In the genomic region with DNA sequence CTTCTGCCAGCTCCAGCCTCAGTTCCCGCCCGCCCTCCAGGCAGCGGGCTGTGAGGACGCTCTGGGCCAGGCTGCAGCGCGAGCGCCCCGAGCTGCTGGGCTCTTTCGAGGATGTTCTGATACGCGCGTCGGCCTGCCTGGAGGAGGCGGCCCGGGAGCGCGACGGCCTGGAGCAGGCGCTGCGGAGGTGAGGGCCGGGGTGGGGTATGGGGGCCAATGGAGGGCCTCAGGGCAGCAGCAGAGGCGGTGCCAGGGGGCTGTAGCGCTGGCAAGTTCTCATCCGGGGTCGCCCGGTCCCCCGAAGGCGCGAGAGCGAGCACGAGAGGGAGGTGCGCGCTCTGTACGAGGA, we compare ENCODE assay signal across 9 cellular contexts. TPM values are rescaled to one million over a fixed set of nuclear protein-coding genes. Genes with fewer than 3 reads are reported as not detected.
DNase-seq lines count a peak whose midpoint lies in the region; ATAC-seq and TF ChIP-seq lines count a peak whose summit lies in the region.
"Had no signal": no experiment of that assay in that cellular context is flagged by ENCODE, and none has a peak within 500 bp of the region (broad histone marks: within the 10 kb centered on the region; RNA-seq: fewer than 3 reads in every experiment).

No MANE protein-coding gene starts in this region.

- no peak overlapping the region for H3K27ac ChIP-seq in CD4-positive, alpha-beta T cell (ENCODE audit: low read depth, low read length)
- H3K27ac ChIP-seq in MM.1S (ENCODE audit: low read length) (no peak overlapping the region), neutrophil (no peak overlapping the region)

- H3K9me2 ChIP-seq in MM.1S (replicated peaks; ENCODE audit: insufficient read depth, low read length) = no peaks in the 10 kb centered on the region

- H3K4me1 Mint-ChIP-seq in CD4-positive, alpha-beta T cell (ENCODE audit: low read depth) = peaks cover 39% of the 10 kb centered on the region

- H3K4me2 ChIP-seq in MM.1S (ENCODE audit: low read depth, low read length) = peak overlapping the region; percentile 85

- POLR2A ChIA-PET in CD4-positive, alpha-beta T cell (lab: Charles Lee) = interaction anchor here (1.1 to 10.0 kb wide), 6 partner anchors 10 to 135 kb away, joined by 3 to 115 read pairs (median 6); a partner anchor contains a TSS

- peaks cover 45% of the 10 kb centered on the region for H3K27me3 ChIP-seq in CD4-positive, alpha-beta T cell (ENCODE audit: control insufficient read depth, insufficient read depth, low read length)
- peaks cover 15% of the 10 kb centered on the region for H3K27me3 ChIP-seq in MM.1S (replicated peaks; ENCODE audit: insufficient read depth, low read length)
- H3K27me3 ChIP-seq in neutrophil = peaks cover 60% of the 10 kb centered on the region

- no peaks in the 10 kb centered on the region for H3K9me3 ChIP-seq in CD4-positive, alpha-beta T cell (ENCODE audit: control insufficient read depth, low read length)
- no peaks in the 10 kb centered on the region for H3K9me3 ChIP-seq in MM.1S (replicated peaks; ENCODE audit: insufficient read depth, low read length)
- no peaks in the 10 kb centered on the region for H3K9me3 ChIP-seq in neutrophil

- ATAC-seq in CD4-positive, alpha-beta T cell (ENCODE audit: poor library complexity) = peak; percentile 8
- ATAC-seq in GM21786 (IDR thresholded peaks at IDR 0.05; ENCODE audit: unreplicated experiment) (no peak), GM18909 (IDR thresholded peaks at IDR 0.05; ENCODE audit: poor library complexity, unreplicated experiment) (no peak), HG02885 (IDR thresholded peaks at IDR 0.05; ENCODE audit: poor library complexity, unreplicated experiment) (no peak)

- intact Hi-C loops in CD4-positive, alpha-beta T cell (cut with DNase I, micrococcal nuclease) = loop anchor here in 1 of 2 experiments (1.0 kb wide), 1 partner anchor 10 kb away; no protein-coding TSS in a partner anchor

- peaks cover 6% of the 10 kb centered on the region for H3K79me2 ChIP-seq in MM.1S (ENCODE audit: low read length)

- peaks cover 6% of the 10 kb centered on the region for H3K36me3 Mint-ChIP-seq in CD4-positive, alpha-beta T cell (ENCODE audit: low read depth)

- CTCF ChIA-PET in CD4-positive, alpha-beta T cell (lab: Charles Lee) = no interaction called here

- peak in 1 of 10 experiments; percentile 6 for DNase-seq in CD4-positive, alpha-beta T cell
- DNase-seq in MM.1S = no peak
- DNase-seq in epithelial cell of esophagus (ENCODE audit: low read depth) = no peak
- DNase-seq in stimulated activated naive CD4-positive, alpha-beta T cell treated with Interleukin-2 at 50 U/mL for 16 hours (lab: John Stamatoyannopoulos, UW) = no peak

- H2AFZ ChIP-seq in MM.1S (ENCODE audit: low read length) = peak overlapping the region; percentile 15; the same call in 1 of the 2 replicates

- H3K9me3 Mint-ChIP-seq in CD4-positive, alpha-beta T cell = no peaks in the 10 kb centered on the region

- H3K27ac Mint-ChIP-seq in CD4-positive, alpha-beta T cell = no peak overlapping the region

- H3K4me1 ChIP-seq in MM.1S (ENCODE audit: low read length) (peaks cover 25% of the 10 kb centered on the region), neutrophil (ENCODE audit: control insufficient read depth in 1 of 2, insufficient read depth in 1 of 2, low read depth in 1 of 2, low read length in 1 of 2) (peaks cover 84 to 97% of the 10 kb centered on the region in 2 experiments)

- H3K4me3 Mint-ChIP-seq in CD4-positive, alpha-beta T cell = peak overlapping the region; percentile 48

- no peaks in the 10 kb centered on the region for H4K20me1 ChIP-seq in MM.1S (ENCODE audit: insufficient read depth, low read length)

- peaks cover 48% of the 10 kb centered on the region for H3K27me3 Mint-ChIP-seq in CD4-positive, alpha-beta T cell

- H3K36me3 ChIP-seq in MM.1S (replicated peaks; ENCODE audit: insufficient read depth, low read length) (no peaks in the 10 kb centered on the region), neutrophil (peaks cover 12% of the 10 kb centered on the region)

- no peak overlapping the region; the same call in 1 of the 2 replicates for H3K9ac ChIP-seq in MM.1S (ENCODE audit: low read length)

- TF ChIP-seq CTCF in CD4-positive, alpha-beta T cell (IDR thresholded peaks at IDR 0.05) = no peak
- TF ChIP-seq CTCF in MM.1S (IDR thresholded peaks at IDR 0.05; ENCODE audit: low read length) (no peak), epithelial cell of esophagus (IDR thresholded peaks at IDR 0.05; ENCODE audit: insufficient read depth, low read depth, low read length, missing control alignments) (no peak), neutrophil (IDR thresholded peaks at IDR 0.05) (no peak)

- H3F3A ChIP-seq in MM.1S (ENCODE audit: insufficient read depth, low read length) = peaks cover 8% of the 10 kb centered on the region

- peak overlapping the region; percentile 47 for H3K4me3 ChIP-seq in MM.1S (ENCODE audit: low read length)
- peak overlapping the region; percentile 19 for H3K4me3 ChIP-seq in epithelial cell of esophagus (ENCODE audit: low read length)
- peak overlapping the region; percentile 47 to 80 for H3K4me3 ChIP-seq in neutrophil (ENCODE audit: low read depth in 1 of 2, low read length in 1 of 2)

RNA-seq across cellular contexts. Expression of a gene that starts 2.2 kb away (rescaled TPM):
- total RNA-seq in CD4-positive, alpha-beta T cell = under 1 TPM in 1 of 2 experiments, not detected in 1; 0.33 TPM
- total RNA-seq: HT1080 had no signal

RNA-seq across cellular contexts. Expression of a gene that starts 2.8 kb away (rescaled TPM):
- total RNA-seq in CD4-positive, alpha-beta T cell = 10 to 100 TPM; 20.2 to 20.8 TPM

RNA-seq across cellular contexts. Expression of a gene that starts 11.2 kb away (rescaled TPM):
- total RNA-seq in CD4-positive, alpha-beta T cell = 100 to 1,000 TPM; 202 to 220 TPM

RNA-seq across cellular contexts. Expression of a gene that starts 12.4 kb away (rescaled TPM):
- 10 to 100 TPM; 19.6 to 19.8 TPM for total RNA-seq in CD4-positive, alpha-beta T cell

RNA-seq across cellular contexts. Expression of a gene that starts 12.7 kb away (rescaled TPM):
- total RNA-seq in CD4-positive, alpha-beta T cell = 1 to 10 TPM; 1.6 to 2.0 TPM
